In the genomic region with DNA sequence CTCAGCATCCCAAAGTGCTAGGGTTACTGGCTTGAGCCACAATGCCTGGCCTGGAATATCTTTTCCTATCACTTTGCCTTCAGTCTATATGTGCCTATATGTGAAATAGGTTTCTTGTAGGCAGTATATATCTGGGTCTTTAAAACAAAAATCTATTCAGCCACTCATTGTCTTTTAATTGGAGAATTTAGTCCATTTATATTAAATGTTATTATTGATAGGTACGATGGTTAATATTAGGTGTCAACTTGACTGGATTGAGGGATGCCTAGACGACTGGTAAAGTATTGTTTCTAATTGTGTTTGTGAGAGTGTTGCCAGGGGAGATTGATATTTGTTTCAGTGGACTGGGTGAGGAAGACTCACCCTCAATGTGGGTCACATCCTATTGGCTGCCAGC, we compare ENCODE assay signal across 29 cellular contexts.
"Had no signal": no experiment of that assay in that cellular context is flagged by ENCODE, and none has a peak within 500 bp of the region (broad histone marks: within the 10 kb centered on the region; RNA-seq: fewer than 3 reads in every experiment).

No MANE protein-coding gene starts in this region.

- H3K4me3 Mint-ChIP-seq: dendritic cell treated with granulocyte-macrophage colony-stimulating factor and Interleukin-4, amounts not matched to agents 40 ng/mL and 50 ng/mL, for 4 days; effector memory CD8-positive, alpha-beta T cell; endodermal cell had no signal

- ATAC-seq: effector memory CD8-positive, alpha-beta T cell; esophagus mucosa; foreskin keratinocyte; gastrocnemius medialis; gastroesophageal sphincter; heart left ventricle; heart right ventricle had no signal

- H3K4me1 ChIP-seq: colonic mucosa, esophagus muscularis mucosa, esophagus squamous epithelium, foreskin keratinocyte, gastrocnemius medialis, gastroesophageal sphincter, heart left ventricle, heart right ventricle had no signal

- H3K36me3 ChIP-seq: colonic mucosa, esophagus muscularis mucosa, esophagus squamous epithelium, gastrocnemius medialis, gastroesophageal sphincter, heart left ventricle, heart right ventricle had no signal

- DNase-seq: colonic mucosa; cortex of kidney; dermis blood vessel endothelial cell; dorsolateral prefrontal cortex; effector CD4-positive, alpha-beta T cell; effector CD8-positive, alpha-beta T cell; effector memory CD4-positive, alpha-beta T cell; effector memory CD8-positive, alpha-beta T cell; endodermal cell; erythroblast; esophagus squamous epithelium; foreskin fibroblast; foreskin keratinocyte; foreskin melanocyte; gastrocnemius medialis; glutamatergic neuron; head of caudate nucleus; heart left ventricle; heart right ventricle had no signal

- H3K27ac ChIP-seq: colonic mucosa, coronary artery, dorsolateral prefrontal cortex, epithelial cell of prostate, esophagus muscularis mucosa, esophagus squamous epithelium, foreskin keratinocyte, gastrocnemius medialis, gastroesophageal sphincter, heart left ventricle, heart right ventricle had no signal

- H3K27me3 ChIP-seq: colonic mucosa, dorsolateral prefrontal cortex, esophagus muscularis mucosa, esophagus squamous epithelium, foreskin keratinocyte, gastrocnemius medialis, gastroesophageal sphincter, heart left ventricle, heart right ventricle had no signal

- H3K4me3 ChIP-seq: colonic mucosa, coronary artery, dorsolateral prefrontal cortex, esophagus muscularis mucosa, esophagus squamous epithelium, gastrocnemius medialis, gastroesophageal sphincter, heart left ventricle, heart right ventricle had no signal

- H3K9me3 ChIP-seq: colonic mucosa, esophagus squamous epithelium, gastrocnemius medialis had no signal

- H3K27ac Mint-ChIP-seq: dendritic cell treated with granulocyte-macrophage colony-stimulating factor and Interleukin-4, amounts not matched to agents 40 ng/mL and 50 ng/mL, for 4 days; effector memory CD8-positive, alpha-beta T cell; endodermal cell had no signal

- FAIRE-seq: colon, endometrium, endothelial cell of umbilical vein, frontal cortex had no signal
